ENCODE assay signal across 26 cellular contexts in genomic region chr16:14357328-14357727, GRCh38.
A peak's percentile ranks its signal among the peaks of the same experiment; 100 is the strongest.
DNase-seq lines count a peak whose midpoint lies in the region; ATAC-seq, FAIRE-seq and TF ChIP-seq lines count a peak whose summit lies in the region.
"Had no signal": no experiment of that assay in that cellular context is flagged by ENCODE, and none has a peak within 500 bp of the region (broad histone marks: within the 10 kb centered on the region; RNA-seq: fewer than 3 reads in every experiment).

No MANE protein-coding gene starts in this region.

- peaks cover 8% of the 10 kb centered on the region for H3K27me3 Mint-ChIP-seq in type B pancreatic cell

- H3K9me3 ChIP-seq in HepG2 (ENCODE audit: low read length) = no peaks in the 10 kb centered on the region
- H3K9me3 ChIP-seq in right lobe of liver = no peaks in the 10 kb centered on the region
- H3K9me3 ChIP-seq in RWPE2 (ENCODE audit: severe bottlenecking) = no peaks in the 10 kb centered on the region
- no peaks in the 10 kb centered on the region for H3K9me3 ChIP-seq in gastrocnemius medialis
- H3K9me3 ChIP-seq in heart left ventricle = no peaks in the 10 kb centered on the region
- H3K9me3 ChIP-seq: HAP-1, SK-N-SH had no signal

- ATAC-seq in HepG2 = peak; percentile 51
- no peak for ATAC-seq in right lobe of liver
- ATAC-seq in RWPE2 (ENCODE audit: low read depth) = no peak
- ATAC-seq in gastrocnemius medialis = no peak
- ATAC-seq in GM18505 (IDR thresholded peaks at IDR 0.05; ENCODE audit: unreplicated experiment) = no peak
- ATAC-seq in GM21717 (IDR thresholded peaks at IDR 0.05; ENCODE audit: unreplicated experiment) = no peak
- ATAC-seq in heart left ventricle = no peak
- ATAC-seq: PC-3 had no signal

- H2AFZ ChIP-seq in HepG2 (ENCODE audit: low read length) = no peak overlapping the region
- H2AFZ ChIP-seq: GM23248 had no signal

- no peaks in the 10 kb centered on the region for H3K36me3 Mint-ChIP-seq in type B pancreatic cell
- H3K36me3 Mint-ChIP-seq: CD8-positive, alpha-beta memory T cell had no signal

- no peak for TF ChIP-seq RAD21 in HepG2 (CRISPR knock-in tag; IDR thresholded peaks at IDR 0.05)

- intact Hi-C loops in HepG2 (cut with micrococcal nuclease; ENCODE audit: unreplicated experiment) = no loop called here
- intact Hi-C loops in right lobe of liver (cut with DNase I) = no loop called here
- intact Hi-C loops in gastrocnemius medialis (cut with DNase I; ENCODE audit: low total_unique reads) = no loop called here
- intact Hi-C loops in heart left ventricle (cut with DNase I) = loop anchor here in 1 of 10 donors (10.0 kb wide), 1 partner anchor 53 kb away; no protein-coding TSS in a partner anchor

- H4K20me1 ChIP-seq in HepG2 (ENCODE audit: insufficient read depth, low read length) = no peaks in the 10 kb centered on the region

- no peak for FAIRE-seq in HepG2 (lab: Jason Lieb, UNC)

- H3K4me3 Mint-ChIP-seq in type B pancreatic cell = no peak overlapping the region
- H3K4me3 Mint-ChIP-seq: CD8-positive, alpha-beta memory T cell had no signal

- H3K27me3 ChIP-seq in HepG2 (ENCODE audit: control insufficient read depth in 1 of 2, insufficient read depth in 2 of 2, low read length in 2 of 2) (0 out of 5 replicates have a peak, but pooled peaks cover 0 to 5% of the 10 kb centered on the region in 2 experiments), right lobe of liver (no peaks in the 10 kb centered on the region), RWPE2 (ENCODE audit: insufficient read depth, poor library complexity, severe bottlenecking) (no peaks in the 10 kb centered on the region), gastrocnemius medialis (no peaks in the 10 kb centered on the region), heart left ventricle (peaks cover 0 to 2% (median 0%) of the 10 kb centered on the region in 9 donors)

- no peaks in the 10 kb centered on the region for H3K79me2 ChIP-seq in HepG2 (ENCODE audit: insufficient read depth, low read length)

- H3K27ac ChIP-seq in HepG2 (ENCODE audit: extremely low read length, insufficient read depth, low read length) (no peak overlapping the region), right lobe of liver (no peak overlapping the region), RWPE2 (ENCODE audit: poor library complexity, severe bottlenecking) (peak overlapping the region; percentile 63), gastrocnemius medialis (peak overlapping the region; percentile 74 to 85 (median 83)), heart left ventricle (no peak overlapping the region)
- H3K27ac ChIP-seq: 22Rv1, C4-2B, GM23248, HL-60 had no signal

- WGBS in HepG2 (ENCODE audit: low lambda C conversion rate) = 6% methylated on average over 6 of the region's 6 CpGs
- 90% methylated on average over 2 of the region's 6 CpGs for WGBS in right lobe of liver (ENCODE audit: insufficient coverage, low coverage, low lambda C conversion rate, missing lambda C conversion rate)
- WGBS in heart left ventricle, 4 donors = 79 to 96% (median 83%) methylated on average over 6 of the region's 6 CpGs

- no peak overlapping the region for H3K27ac Mint-ChIP-seq in type B pancreatic cell
- H3K27ac Mint-ChIP-seq: CD8-positive, alpha-beta memory T cell had no signal

- peak overlapping the region; percentile 31; the same call in 1 of the 2 replicates for H3K9ac ChIP-seq in HepG2 (ENCODE audit: insufficient read depth, low read depth, low read length)
- H3K9ac ChIP-seq: GM23248, SK-N-SH had no signal

- CTCF ChIA-PET in HepG2 (lab: Yijun Ruan, JAX; ENCODE audit: low intra/inter-chr PET ratio, low total read pairs) = no interaction called here

- no peak for TF ChIP-seq EP300 in HepG2 (IDR thresholded peaks at IDR 0.05; ENCODE audit: low read depth in 2 of 2, low read length in 2 of 2)
- TF ChIP-seq EP300 in HepG2 (CRISPR knock-in tag; IDR thresholded peaks at IDR 0.05; ENCODE audit: borderline replicate concordance) = no peak

- H3K4me2 ChIP-seq in HepG2 (ENCODE audit: low read depth, low read length) = peak overlapping the region; percentile 61
- H3K4me2 ChIP-seq: SK-N-SH had no signal

- peaks cover 67% of the 10 kb centered on the region for H3K4me1 ChIP-seq in HepG2 (ENCODE audit: insufficient read depth, low read length)
- H3K4me1 ChIP-seq in right lobe of liver = no peaks in the 10 kb centered on the region
- H3K4me1 ChIP-seq in RWPE2 (ENCODE audit: insufficient read depth, poor library complexity, severe bottlenecking) = peaks cover 13% of the 10 kb centered on the region
- H3K4me1 ChIP-seq in gastrocnemius medialis = peaks cover 15 to 25% of the 10 kb centered on the region in 2 donors
- H3K4me1 ChIP-seq in heart left ventricle = peaks cover 0 to 15% (median 5%) of the 10 kb centered on the region in 12 donors
- H3K4me1 ChIP-seq: HAP-1 had no signal

- H3K4me3 ChIP-seq in HepG2 (replicated peaks in 1 of 3; ENCODE audit: insufficient read depth in 1 of 3, low read depth in 2 of 3, low read length in 3 of 3) = peak overlapping the region in 1 of 3 experiments; percentile 32; a peak in 1 of 6 replicates
- no peak overlapping the region for H3K4me3 ChIP-seq in right lobe of liver
- H3K4me3 ChIP-seq in RWPE2 (ENCODE audit: severe bottlenecking) = no peak overlapping the region
- no peak overlapping the region for H3K4me3 ChIP-seq in gastrocnemius medialis
- no peak overlapping the region for H3K4me3 ChIP-seq in heart left ventricle
- H3K4me3 ChIP-seq: GM23248, HAP-1 had no signal

- peaks cover 10% of the 10 kb centered on the region for H3K4me1 Mint-ChIP-seq in type B pancreatic cell (ENCODE audit: unreplicated experiment)

- POLR2A ChIA-PET in HepG2 (lab: Yijun Ruan, JAX) = interaction anchor here (0.6 kb wide), 1 partner anchor 42 kb away, joined by 3 read pairs; no protein-coding TSS in a partner anchor

- DNase-seq in HepG2 (ENCODE audit: low spot score) = no peak
- no peak for DNase-seq in right lobe of liver
- no peak for DNase-seq in RWPE2 (ENCODE audit: low spot score)
- DNase-seq in gastrocnemius medialis = no peak
- DNase-seq in type B pancreatic cell (ENCODE audit: extremely low spot score, unreplicated experiment) = no peak
- DNase-seq in heart left ventricle = no peak
- DNase-seq: Calu3; CD8-positive, alpha-beta memory T cell; DMS153; GM23248; NCI-H1417; NCI-H1694 treated with DMSO at 0.1 percent for 48 hours; NCI-H2081 treated with DMSO at 0.1 percent for 48 hours; NCI-H2171 treated with DMSO at 0.1 percent for 48 hours; NCI-H446; NCI-H526 treated with DMSO at 0.1 percent for 48 hours; PC-3; RPMI8226; SIG-M5; SK-N-SH had no signal

- TF ChIP-seq CTCF in HepG2 (CRISPR knock-in tag; IDR thresholded peaks at IDR 0.05) (no peak), right lobe of liver (IDR thresholded peaks at IDR 0.05) (no peak), RWPE2 (IDR thresholded peaks at IDR 0.05; ENCODE audit: poor library complexity, severe bottlenecking) (no peak), gastrocnemius medialis (IDR thresholded peaks at IDR 0.05 in 4 of 5, conservative IDR thresholded peaks at IDR 0.05 in 1 of 5) (no peak), type B pancreatic cell (conservative IDR thresholded peaks at IDR 0.05) (no peak), heart left ventricle (IDR thresholded peaks at IDR 0.05) (no peak)

- BruUV-seq in HepG2 (replicated peaks; lab: Mats Ljungman, UMichigan) = no TSS peak

- H3K36me3 ChIP-seq in HepG2 (replicated peaks in 1 of 2; ENCODE audit: control insufficient read depth in 1 of 2, insufficient read depth in 2 of 2, low read length in 2 of 2) (no peaks in the 10 kb centered on the region), right lobe of liver (no peaks in the 10 kb centered on the region), RWPE2 (ENCODE audit: low read depth) (no peaks in the 10 kb centered on the region), gastrocnemius medialis (no peaks in the 10 kb centered on the region), heart left ventricle (no peaks in the 10 kb centered on the region)
- H3K36me3 ChIP-seq: HAP-1 had no signal

- no peak for TF ChIP-seq POLR2A in HepG2 (IDR thresholded peaks at IDR 0.05; ENCODE audit: insufficient read depth in 1 of 2, low read depth in 2 of 2, low read length in 2 of 2)
- no peak for TF ChIP-seq POLR2A in right lobe of liver (IDR thresholded peaks at IDR 0.05)
- no peak for TF ChIP-seq POLR2A in gastrocnemius medialis (IDR thresholded peaks at IDR 0.05)
- TF ChIP-seq POLR2A in GM18505 (IDR thresholded peaks at IDR 0.05; ENCODE audit: borderline replicate concordance, extremely low read depth, insufficient read depth, insufficient read length) = no peak
- TF ChIP-seq POLR2A in heart left ventricle (IDR thresholded peaks at IDR 0.05) = no peak

- no peaks in the 10 kb centered on the region for H3K9me3 Mint-ChIP-seq in type B pancreatic cell

- in situ Hi-C loops in HepG2 (cut with HindIII; ENCODE audit: extremely low pct_ligation_motif_present, low pct_unique_long_range_greater_than_20kb) = no loop called here
- in situ Hi-C loops in gastrocnemius medialis (cut with MboI; ENCODE audit: low sequenced_read_pairs in 4 of 4) = no loop called here

TF ChIP-seq in HepG2, 621 proteins besides CTCF, POLR2A, EP300 and RAD21 (continues in another document):
- TF ChIP-seq ATF7-NPFF (CRISPR knock-in tag; IDR thresholded peaks at IDR 0.05; ENCODE audit: low read depth) (no peak), RBAK (CRISPR knock-in tag; IDR thresholded peaks at IDR 0.05) (no peak), RARA (CRISPR knock-in tag; IDR thresholded peaks at IDR 0.05) (0 out of 2 replicates have a peak, but pooled peaks have one; percentile 20), DBP (CRISPR knock-in tag; IDR thresholded peaks at IDR 0.05; ENCODE audit: not compliant biosample characterization) (no peak), ZFX (CRISPR knock-in tag; IDR thresholded peaks at IDR 0.05; ENCODE audit: low read depth) (peak; percentile 22; the same call in 1 of the 2 replicates), LCORL (IDR thresholded peaks at IDR 0.05) (no peak), LCORL (CRISPR knock-in tag; IDR thresholded peaks at IDR 0.05) (0 out of 2 replicates have a peak, but pooled peaks have one; percentile 57), ZBTB3 (CRISPR knock-in tag; IDR thresholded peaks at IDR 0.05; ENCODE audit: borderline replicate concordance, low read depth) (no peak), MED1 (CRISPR knock-in tag; IDR thresholded peaks at IDR 0.05) (0 out of 2 replicates have a peak, but pooled peaks have one; percentile 20), LBX2 (CRISPR knock-in tag; IDR thresholded peaks at IDR 0.05; ENCODE audit: borderline replicate concordance) (no peak)

Comparison
In these comparisons a context has a peak if more than half of its experiments do, and no peak if none do; other contexts are left out.
1. H3K27ac ChIP-seq: peak in RWPE2 (single experiment) and gastrocnemius medialis (4 of 4); none in HepG2 (single experiment), right lobe of liver (0 of 3) and heart left ventricle (0 of 12).